8 cellular contexts compared by ENCODE assay signal in genomic region chr11:30586251-30587144, GRCh38. TPM values are rescaled to one million over a fixed set of nuclear protein-coding genes. Genes with fewer than 3 reads are reported as not detected.
DNase-seq lines count a peak whose midpoint lies in the region; ATAC-seq, FAIRE-seq and TF ChIP-seq lines count a peak whose summit lies in the region.

Gene MPPED2, minus strand, starts transcription at chr11:30586353. Its CDS starts 5,980 bp downstream, at chr11:30580373.

- FAIRE-seq in keratinocyte (lab: Jason Lieb, UNC), result no peak

- no peaks in the 10 kb centered on the region for H3K36me3 Mint-ChIP-seq in activated naive CD4-positive, alpha-beta T cell treated with anti-CD3 and anti-CD28 coated beads, Interleukin-2, amount 50 U/mL, for 24 hours
- no peaks in the 10 kb centered on the region for H3K36me3 Mint-ChIP-seq in brain
- no peaks in the 10 kb centered on the region for H3K36me3 Mint-ChIP-seq in stimulated activated effector memory CD8-positive, alpha-beta T cell treated with anti-CD3 and anti-CD28 coated beads, Interleukin-12 subunit alpha, Interleukin-12 subunit beta, amount 100 ng/mL, for 72 hours

- H3K4me1 Mint-ChIP-seq in activated naive CD4-positive, alpha-beta T cell treated with anti-CD3 and anti-CD28 coated beads, Interleukin-2, amount 50 U/mL, for 24 hours, result no peaks in the 10 kb centered on the region
- H3K4me1 Mint-ChIP-seq in brain, result peaks cover 53% of the 10 kb centered on the region
- H3K4me1 Mint-ChIP-seq in stimulated activated effector memory CD8-positive, alpha-beta T cell treated with anti-CD3 and anti-CD28 coated beads, Interleukin-12 subunit alpha, Interleukin-12 subunit beta, amount 100 ng/mL, for 72 hours, result peaks cover 15% of the 10 kb centered on the region

- H3K36me3 ChIP-seq in keratinocyte (ENCODE audit: control insufficient read depth in 2 of 2, extremely low read depth in 1 of 2, insufficient read depth in 2 of 2, low read length in 2 of 2), result no peaks in the 10 kb centered on the region

- H3K4me3 Mint-ChIP-seq in activated naive CD4-positive, alpha-beta T cell treated with anti-CD3 and anti-CD28 coated beads, Interleukin-2, amount 50 U/mL, for 24 hours, result peak within 1 kb of the TSS; percentile 34
- peak within 1 kb of the TSS; percentile 85 to 92 (median 87) for H3K4me3 Mint-ChIP-seq in brain
- peak within 1 kb of the TSS; percentile 66 for H3K4me3 Mint-ChIP-seq in stimulated activated effector memory CD8-positive, alpha-beta T cell treated with anti-CD3 and anti-CD28 coated beads, Interleukin-12 subunit alpha, Interleukin-12 subunit beta, amount 100 ng/mL, for 72 hours

- peak within 1 kb of the TSS in 2 of 3 experiments; percentile 18 to 36 for H3K4me3 ChIP-seq in keratinocyte (ENCODE audit: control insufficient read depth in 2 of 3, extremely low read depth in 1 of 3, insufficient read depth in 2 of 3, low read depth in 1 of 3, low read length in 3 of 3)

- H3K9ac ChIP-seq in keratinocyte (ENCODE audit: control insufficient read depth, extremely low read depth, insufficient read depth, low read length), result no peak within 1 kb of the TSS

- H2AFZ ChIP-seq in keratinocyte (ENCODE audit: control insufficient read depth, low read length), result no peak within 1 kb of the TSS

- no peak for DNase-seq in activated naive CD4-positive, alpha-beta T cell treated with Interleukin-2 at 50 U/mL for 16 hours
- DNase-seq in NCI-H2171 treated with DMSO at 0.1 percent for 48 hours (lab: John Stamatoyannopoulos, UW), result peak; percentile 54
- no peak for DNase-seq in keratinocyte (ENCODE audit: low read depth, low spot score)
- DNase-seq in stimulated activated effector memory CD8-positive, alpha-beta T cell treated with anti-CD3 and anti-CD28 coated beads, Interleukin-12 subunit alpha, Interleukin-12 subunit beta, amount 100 ng/mL, for 72 hours (ENCODE audit: low spot score in 2 of 2), result peak in 1 of 2 donors; percentile 8
- DNase-seq in SIG-M5 treated with dmso at 0.1 percent for 504 hours (lab: John Stamatoyannopoulos, UW; ENCODE audit: unreplicated experiment), result no peak

- H3K9me3 Mint-ChIP-seq in activated naive CD4-positive, alpha-beta T cell treated with anti-CD3 and anti-CD28 coated beads, Interleukin-2, amount 50 U/mL, for 24 hours, result no peaks in the 10 kb centered on the region
- H3K9me3 Mint-ChIP-seq in brain, result peaks cover 0 to 2% (median 0%) of the 10 kb centered on the region in 5 experiments
- H3K9me3 Mint-ChIP-seq in stimulated activated effector memory CD8-positive, alpha-beta T cell treated with anti-CD3 and anti-CD28 coated beads, Interleukin-12 subunit alpha, Interleukin-12 subunit beta, amount 100 ng/mL, for 72 hours, result no peaks in the 10 kb centered on the region

- no peaks in the 10 kb centered on the region for H4K20me1 ChIP-seq in keratinocyte (ENCODE audit: control insufficient read depth, extremely low read depth, insufficient read depth, low read length)

- H3K27ac ChIP-seq in keratinocyte (ENCODE audit: control insufficient read depth, insufficient read depth, low read length), result no peak within 1 kb of the TSS

- H3K9me1 ChIP-seq in keratinocyte (ENCODE audit: control insufficient read depth, extremely low read depth, insufficient read depth, low read length), result no peaks in the 10 kb centered on the region

- H3K9me3 ChIP-seq in keratinocyte (ENCODE audit: control insufficient read depth, low read depth, low read length), result no peaks in the 10 kb centered on the region

- ATAC-seq in HG02571 (IDR thresholded peaks at IDR 0.05; ENCODE audit: unreplicated experiment), result peak; percentile 90
- ATAC-seq in stimulated activated effector memory CD8-positive, alpha-beta T cell treated with anti-CD3 and anti-CD28 coated beads, Interleukin-12 subunit alpha, Interleukin-12 subunit beta, amount 100 ng/mL, for 72 hours, result peak; percentile 87

- H3K4me1 ChIP-seq in keratinocyte (ENCODE audit: control insufficient read depth, extremely low read depth, insufficient read depth, low read length), result no peaks in the 10 kb centered on the region

- dilution Hi-C loops in keratinocyte (cut with MboI; ENCODE audit: extremely low pct_ligation_motif_present, low sequenced_read_pairs), result no loop called here

- H3K27me3 Mint-ChIP-seq in activated naive CD4-positive, alpha-beta T cell treated with anti-CD3 and anti-CD28 coated beads, Interleukin-2, amount 50 U/mL, for 24 hours, result peaks cover 36% of the 10 kb centered on the region
- H3K27me3 Mint-ChIP-seq in brain, result peaks cover 6% of the 10 kb centered on the region

- peak; percentile 52 to 74 for TF ChIP-seq CTCF in brain (conservative IDR thresholded peaks at IDR 0.05)
- TF ChIP-seq CTCF in keratinocyte (optimal IDR thresholded peaks at IDR 0.05 in 1 of 3, IDR thresholded peaks at IDR 0.05 in 1 of 3, conservative IDR thresholded peaks at IDR 0.05 in 1 of 3; ENCODE audit: extremely low read depth in 1 of 3, insufficient read depth in 2 of 3, low read length in 3 of 3), result peak in 1 of 3 experiments; percentile 36

- H3K4me2 ChIP-seq in keratinocyte (ENCODE audit: control insufficient read depth, extremely low read depth, insufficient read depth, low read depth, low read length), result peak within 1 kb of the TSS; percentile 41

- no peak within 1 kb of the TSS for H3K27ac Mint-ChIP-seq in activated naive CD4-positive, alpha-beta T cell treated with anti-CD3 and anti-CD28 coated beads, Interleukin-2, amount 50 U/mL, for 24 hours
- H3K27ac Mint-ChIP-seq in brain, result peak within 1 kb of the TSS; percentile 47 to 99 (median 96)
- H3K27ac Mint-ChIP-seq in stimulated activated effector memory CD8-positive, alpha-beta T cell treated with anti-CD3 and anti-CD28 coated beads, Interleukin-12 subunit alpha, Interleukin-12 subunit beta, amount 100 ng/mL, for 72 hours, result no peak within 1 kb of the TSS

- H3K27me3 ChIP-seq in keratinocyte (ENCODE audit: control insufficient read depth, extremely low read depth, insufficient read depth, low read length), result peaks cover 44% of the 10 kb centered on the region

- no peaks in the 10 kb centered on the region for H3K79me2 ChIP-seq in keratinocyte (ENCODE audit: control insufficient read depth, insufficient read depth, low read length)

RNA-seq across cellular contexts. Expression of gene MPPED2, which starts in this region (rescaled TPM):
- 3.4 TPM for polyA plus RNA-seq in brain (ENCODE audit: insufficient read depth, low read depth, low replicate concordance)
- not detected in 3 replicates for polyA plus RNA-seq in keratinocyte
- not detected for polyA plus RNA-seq in keratinocyte (2011; ENCODE audit: low read depth)
- polyA plus RNA-seq in keratinocyte (2011; cell fraction: cytosol; rRNA removed), result not detected in 2 replicates
- not detected in 2 replicates for polyA plus RNA-seq in keratinocyte (2011; cell fraction: nucleus; rRNA removed)
- polyA plus RNA-seq in keratinocyte (2012; ENCODE audit: low replicate concordance), result not detected in 2 replicates
- not detected in 3 replicates for polyA minus RNA-seq in keratinocyte
- not detected for polyA minus RNA-seq in keratinocyte (2011; cell fraction: cytosol; rRNA and poly(A)+ RNA removed)
- not detected in 2 replicates for polyA minus RNA-seq in keratinocyte (2011; cell fraction: nucleus; rRNA and poly(A)+ RNA removed)

Comparison
In these comparisons a context has a peak if more than half of its experiments do, and no peak if none do; other contexts are left out.
1. H3K27ac Mint-ChIP-seq: peak in brain (5 of 5); none in activated naive CD4-positive, alpha-beta T cell treated with anti-CD3 and anti-CD28 coated beads, Interleukin-2, amount 50 U/mL, for 24 hours (single experiment) and stimulated activated effector memory CD8-positive, alpha-beta T cell treated with anti-CD3 and anti-CD28 coated beads, Interleukin-12 subunit alpha, Interleukin-12 subunit beta, amount 100 ng/mL, for 72 hours (single experiment).
2. H3K4me3 Mint-ChIP-seq: peak in every context shown above with its lines; median percentile 87 in brain; 66 in stimulated activated effector memory CD8-positive, alpha-beta T cell treated with anti-CD3 and anti-CD28 coated beads, Interleukin-12 subunit alpha, Interleukin-12 subunit beta, amount 100 ng/mL, for 72 hours; 34 in activated naive CD4-positive, alpha-beta T cell treated with anti-CD3 and anti-CD28 coated beads, Interleukin-2, amount 50 U/mL, for 24 hours.